ENCODE assay signal across 9 cellular contexts in genomic region chr15:45611305-45611704, GRCh38. TPM values are rescaled to one million over a fixed set of nuclear protein-coding genes. Genes with fewer than 3 reads are reported as not detected.
DNase-seq lines count a peak whose midpoint lies in the region; ATAC-seq and TF ChIP-seq lines count a peak whose summit lies in the region.
"Had no signal": no experiment of that assay in that cellular context is flagged by ENCODE, and none has a peak within 500 bp of the region (broad histone marks: within the 10 kb centered on the region; RNA-seq: fewer than 3 reads in every experiment).

No MANE protein-coding gene starts in this region.

- intact Hi-C loops in CD8-positive, alpha-beta T cell (cut with DNase I, micrococcal nuclease), result loop anchor here in 1 of 2 experiments (10.0 kb wide), 1 partner anchor 487 kb away; the partner anchor contains the start of genes DUOX1 and DUOXA1

- H3K36me3 Mint-ChIP-seq in CD8-positive, alpha-beta T cell, result peaks cover 22% of the 10 kb centered on the region

- no peak overlapping the region for H3K4me3 ChIP-seq in CD8-positive, alpha-beta T cell (ENCODE audit: low read depth, low read length)

- peaks cover 3% of the 10 kb centered on the region for H3K4me1 Mint-ChIP-seq in CD8-positive, alpha-beta T cell (ENCODE audit: low read depth)

- peak; percentile 62 for TF ChIP-seq CTCF in CD8-positive, alpha-beta T cell (IDR thresholded peaks at IDR 0.05)

- POLR2A ChIA-PET in CD8-positive, alpha-beta T cell (lab: Charles Lee), result no interaction called here

- no peaks in the 10 kb centered on the region for H3K9me3 ChIP-seq in CD8-positive, alpha-beta T cell (ENCODE audit: low read length)

- no peaks in the 10 kb centered on the region for H3K27me3 ChIP-seq in CD8-positive, alpha-beta T cell (ENCODE audit: insufficient read depth, low read length)

- no peak for ATAC-seq in CD8-positive, alpha-beta T cell
- no peak for ATAC-seq in stimulated activated naive CD8-positive, alpha-beta T cell treated with anti-CD3 and anti-CD28 coated beads, Interleukin-15, Interleukin-2, amounts not matched to agents 100 U/mL and 50 U/mL, for 24 hours
- ATAC-seq in GM18498 (IDR thresholded peaks at IDR 0.05; ENCODE audit: unreplicated experiment), result no peak
- ATAC-seq: effector memory CD8-positive, alpha-beta T cell had no signal

- peak overlapping the region; percentile 38 for H3K27ac Mint-ChIP-seq in CD8-positive, alpha-beta T cell
- H3K27ac Mint-ChIP-seq: effector memory CD8-positive, alpha-beta T cell had no signal

- CTCF ChIA-PET in CD8-positive, alpha-beta T cell (lab: Charles Lee), result interaction anchor here (0.7 to 6.4 kb wide), 5 partner anchors 17 to 403 kb away, joined by 3 to 50 read pairs (median 4); no protein-coding TSS in a partner anchor

- H3K27me3 Mint-ChIP-seq in CD8-positive, alpha-beta T cell (ENCODE audit: low read depth), result no peaks in the 10 kb centered on the region
- H3K27me3 Mint-ChIP-seq: effector memory CD8-positive, alpha-beta T cell had no signal

- H3K36me3 ChIP-seq in CD8-positive, alpha-beta T cell (ENCODE audit: insufficient read depth, low read length), result peaks cover 4% of the 10 kb centered on the region

- no peaks in the 10 kb centered on the region for H3K4me1 ChIP-seq in CD8-positive, alpha-beta T cell (ENCODE audit: insufficient read depth, low read length)

- no peak overlapping the region for H3K4me3 Mint-ChIP-seq in CD8-positive, alpha-beta T cell
- H3K4me3 Mint-ChIP-seq: effector memory CD8-positive, alpha-beta T cell had no signal

- no peak for DNase-seq in CD8-positive, alpha-beta T cell
- DNase-seq in HT-29 (ENCODE audit: low spot score), result peak; percentile 64
- peak; percentile 32 for DNase-seq in astrocyte of the hippocampus (ENCODE audit: low read depth, low spot score)
- DNase-seq in medulla oblongata (ENCODE audit: extremely low spot score), result peak; percentile 24
- DNase-seq in NCI-H2107 (lab: John Stamatoyannopoulos, UW), result no peak
- DNase-seq in SK-N-DZ (ENCODE audit: low spot score), result no peak
- no peak for DNase-seq in stimulated activated naive CD8-positive, alpha-beta T cell treated with anti-CD3 and anti-CD28 coated beads, Interleukin-15, Interleukin-2, amounts not matched to agents 100 U/mL and 50 U/mL, for 24 hours
- DNase-seq: effector memory CD8-positive, alpha-beta T cell had no signal

- no peak overlapping the region for H3K27ac ChIP-seq in CD8-positive, alpha-beta T cell (ENCODE audit: low read depth, low read length)

- no peaks in the 10 kb centered on the region for H3K9me3 Mint-ChIP-seq in CD8-positive, alpha-beta T cell
- H3K9me3 Mint-ChIP-seq: effector memory CD8-positive, alpha-beta T cell had no signal

RNA-seq across cellular contexts. Expression of gene SQOR, which starts 23.5 kb away (rescaled TPM):
- total RNA-seq in CD8-positive, alpha-beta T cell, result 10 to 100 TPM; 11.8 to 14.4 TPM
- 14.5 and 20.2 TPM in 2 replicates for total RNA-seq in HT-29 (2014; rRNA removed; shearing (Covaris generic))
- 0.74 and 1.9 TPM in 2 replicates for polyA plus RNA-seq in SK-N-DZ (2014; cell fraction: cytosol; rRNA removed)
- 0.30 and 0.92 TPM in 2 replicates for polyA plus RNA-seq in SK-N-DZ (2014; cell fraction: nucleus; rRNA removed)

RNA-seq across cellular contexts. Expression of gene BLOC1S6, which starts 24.1 kb away (rescaled TPM):
- 10 to 100 TPM; 78.1 to 78.9 TPM for total RNA-seq in CD8-positive, alpha-beta T cell
- total RNA-seq in HT-29 (2014; rRNA removed; shearing (Covaris generic)), result 18.5 and 25.4 TPM in 2 replicates
- polyA plus RNA-seq in SK-N-DZ (2014; cell fraction: cytosol; rRNA removed), result 82.0 and 88.4 TPM in 2 replicates
- polyA plus RNA-seq in SK-N-DZ (2014; cell fraction: nucleus; rRNA removed), result 17.1 and 24.0 TPM in 2 replicates

Comparison
In these comparisons a context has a peak if more than half of its experiments do, and no peak if none do; other contexts are left out.
1. DNase-seq: peak in HT-29 (single experiment), astrocyte of the hippocampus (single experiment) and medulla oblongata (single experiment); none in CD8-positive, alpha-beta T cell (0 of 7), NCI-H2107 (single experiment), SK-N-DZ (single experiment) and stimulated activated naive CD8-positive, alpha-beta T cell treated with anti-CD3 and anti-CD28 coated beads, Interleukin-15, Interleukin-2, amounts not matched to agents 100 U/mL and 50 U/mL, for 24 hours (single experiment).